In genomic region chr7:21137640-21138039, GRCh38 we compare ENCODE assay signal across 36 cellular contexts.
DNase-seq lines count a peak whose midpoint lies in the region; ATAC-seq, FAIRE-seq and TF ChIP-seq lines count a peak whose summit lies in the region.
"Had no signal": no experiment of that assay in that cellular context is flagged by ENCODE, and none has a peak within 500 bp of the region (broad histone marks: within the 10 kb centered on the region; RNA-seq: fewer than 3 reads in every experiment).

No MANE protein-coding gene starts in this region.

- CTCF ChIA-PET in HepG2 (lab: Yijun Ruan, JAX; ENCODE audit: low intra/inter-chr PET ratio, low total read pairs) (no interaction called here), A549 (lab: Yijun Ruan, JAX) (no interaction called here), K562 (lab: Yijun Ruan, JAX; ENCODE audit: low intra/inter-chr PET ratio) (no interaction called here), T-cell (lab: Charles Lee) (interaction anchor here in 1 of 2 donors (0.6 kb wide), 1 partner anchor 346 kb away, joined by 3 read pairs; no protein-coding TSS in a partner anchor)

- H3K79me2 ChIP-seq in HepG2 (ENCODE audit: insufficient read depth, low read length) (no peaks in the 10 kb centered on the region), K562 (ENCODE audit: control insufficient read depth, insufficient read depth, low read length) (no peaks in the 10 kb centered on the region), osteoblast (ENCODE audit: insufficient read depth, low read length) (no peaks in the 10 kb centered on the region)

- WGBS in HepG2 (ENCODE audit: low lambda C conversion rate): 0% methylated on average over 3 of the region's 3 CpGs
- 54% methylated on average over 3 of the region's 3 CpGs for WGBS in right lobe of liver (ENCODE audit: insufficient coverage, low coverage, low lambda C conversion rate, missing lambda C conversion rate)
- WGBS in A549 (ENCODE audit: missing lambda C conversion rate): 2% methylated on average over 3 of the region's 3 CpGs
- 2% methylated on average over 3 of the region's 3 CpGs for whole genome bisulfite sequencing in K562 (ENCODE audit: insufficient coverage, low coverage, missing lambda C conversion rate)

- FAIRE-seq in HepG2 (lab: Jason Lieb, UNC) (no peak), A549 (lab: Jason Lieb, UNC) (no peak), K562 (lab: Jason Lieb, UNC) (no peak)
- FAIRE-seq: A204.1, D721Med had no signal

- peaks cover 4 to 14% (median 13%) of the 10 kb centered on the region in 3 donors for H3K9me3 Mint-ChIP-seq in T-cell

- H3K9me3 ChIP-seq in HepG2 (ENCODE audit: low read length) (no peaks in the 10 kb centered on the region), right lobe of liver (no peaks in the 10 kb centered on the region), A549 (no peaks in the 10 kb centered on the region; the same call in 2 of the 3 replicates), K562 (replicated peaks; ENCODE audit: control insufficient read depth, insufficient read depth, low read depth, low read length) (no peaks in the 10 kb centered on the region), osteoblast (ENCODE audit: low read depth, low read length) (no peaks in the 10 kb centered on the region)
- H3K9me3 ChIP-seq: BE2C, BLaER1, Caco-2 had no signal

- H3K27me3 ChIP-seq in HepG2 (ENCODE audit: control insufficient read depth in 1 of 2, insufficient read depth in 2 of 2, low read length in 2 of 2) (no peaks in the 10 kb centered on the region), right lobe of liver (no peaks in the 10 kb centered on the region), K562 (ENCODE audit: control insufficient read depth in 2 of 2, insufficient read depth in 2 of 2, low read length in 2 of 2) (no peaks in the 10 kb centered on the region), osteoblast (ENCODE audit: insufficient read depth, low read length) (no peaks in the 10 kb centered on the region)
- H3K27me3 ChIP-seq: BE2C; BLaER1; BLaER1 treated with 17β-estradiol and CSF1 and Interleukin-3, amounts not matched to agents 10 nM and 100 nM had no signal

- no peak overlapping the region for H3K4me3 Mint-ChIP-seq in T-cell
- H3K4me3 Mint-ChIP-seq: B cell; CD14-positive monocyte; CD4-positive, alpha-beta memory T cell; CD4-positive, alpha-beta T cell; CD4-positive, CD25-positive, alpha-beta regulatory T cell; CD8-positive, alpha-beta memory T cell; CD8-positive, alpha-beta T cell had no signal

- ATAC-seq in HepG2: no peak
- ATAC-seq in right lobe of liver: no peak
- ATAC-seq in A549: no peak
- no peak for ATAC-seq in K562
- no peak for ATAC-seq in T-cell (replicated peaks in 1 of 4)
- no peak for ATAC-seq in GM18502 (IDR thresholded peaks at IDR 0.05; ENCODE audit: poor library complexity, unreplicated experiment)
- ATAC-seq: CD8-positive, alpha-beta T cell had no signal

- H3K4me3 ChIP-seq in HepG2 (replicated peaks in 1 of 3; ENCODE audit: insufficient read depth in 1 of 3, low read depth in 2 of 3, low read length in 3 of 3) (no peak overlapping the region), right lobe of liver (no peak overlapping the region), A549 (no peak overlapping the region), K562 (no peak overlapping the region), osteoblast (ENCODE audit: insufficient read depth, low read length) (no peak overlapping the region), foreskin fibroblast (ENCODE audit: low read depth in 1 of 2, low read length in 2 of 2) (no peak overlapping the region)
- H3K4me3 ChIP-seq: BLaER1; BLaER1 treated with 17β-estradiol and CSF1 and Interleukin-3, amounts not matched to agents 10 nM and 100 nM had no signal

- no peaks in the 10 kb centered on the region for H3K4me1 ChIP-seq in HepG2 (ENCODE audit: insufficient read depth, low read length)
- H3K4me1 ChIP-seq in right lobe of liver: no peaks in the 10 kb centered on the region
- no peaks in the 10 kb centered on the region for H3K4me1 ChIP-seq in A549
- H3K4me1 ChIP-seq in K562 (replicated peaks in 1 of 2; ENCODE audit: control insufficient read depth in 2 of 2, insufficient read depth in 2 of 2, low read length in 2 of 2): no peaks in the 10 kb centered on the region
- H3K4me1 ChIP-seq in osteoblast (ENCODE audit: insufficient read depth, low read length): no peaks in the 10 kb centered on the region
- H3K4me1 ChIP-seq: BE2C; BLaER1; BLaER1 treated with 17β-estradiol and CSF1 and Interleukin-3, amounts not matched to agents 10 nM and 100 nM had no signal

- intact Hi-C loops in HepG2 (cut with micrococcal nuclease; ENCODE audit: unreplicated experiment) (no loop called here), right lobe of liver (cut with DNase I) (no loop called here), K562 (cut with micrococcal nuclease) (no loop called here)

- DNase-seq in HepG2 (ENCODE audit: low spot score): no peak
- DNase-seq in right lobe of liver: no peak
- no peak for DNase-seq in A549 (ENCODE audit: low read depth in 1 of 2, low spot score in 1 of 2)
- no peak for DNase-seq in K562 (ENCODE audit: extremely low read depth in 1 of 4, low spot score in 3 of 4)
- DNase-seq in osteoblast (ENCODE audit: insufficient read length, low spot score, missing footprints): peak; percentile 5
- no peak for DNase-seq in T-cell
- DNase-seq in foreskin fibroblast: no peak
- DNase-seq: 8988T; ACHN; AML-193; BE2C; C1 segment of cervical spinal cord; Caco-2; Calu3; CD4-positive, alpha-beta memory T cell; CD4-positive, alpha-beta T cell; CD4-positive, CD25-positive, alpha-beta regulatory T cell; CD8-positive, alpha-beta memory T cell; CD8-positive, alpha-beta T cell; COR-L47; DMS 273 treated with DMSO at 0.1 percent for 48 hours; DMS153; DMS53; DMS79; DMS79 treated with DMSO at 0.1 percent for 48 hours; DND-41; EL had no signal

- in situ Hi-C loops in HepG2 (cut with HindIII; ENCODE audit: extremely low pct_ligation_motif_present, low pct_unique_long_range_greater_than_20kb): no loop called here
- in situ Hi-C loops in K562 (cut with MboI): no loop called here

- H3K27ac ChIP-seq in HepG2 (ENCODE audit: extremely low read length, insufficient read depth, low read length) (no peak overlapping the region), right lobe of liver (no peak overlapping the region), A549 (no peak overlapping the region), K562 (ENCODE audit: extremely low read depth, low read depth, low read length) (no peak overlapping the region), osteoblast (ENCODE audit: low read depth, low read length) (no peak overlapping the region)
- H3K27ac ChIP-seq: 22Rv1; BLaER1; BLaER1 treated with 17β-estradiol and CSF1 and Interleukin-3, amounts not matched to agents 10 nM and 100 nM; C4-2B had no signal

- H3K36me3 Mint-ChIP-seq in T-cell: no peaks in the 10 kb centered on the region
- H3K36me3 Mint-ChIP-seq: CD14-positive monocyte; CD4-positive, alpha-beta memory T cell; CD4-positive, CD25-positive, alpha-beta regulatory T cell; CD8-positive, alpha-beta memory T cell; CD8-positive, alpha-beta T cell had no signal

- TF ChIP-seq RAD21 in HepG2 (CRISPR knock-in tag; IDR thresholded peaks at IDR 0.05) (no peak), A549 (conservative IDR thresholded peaks at IDR 0.05 in 1 of 2, IDR thresholded peaks at IDR 0.05 in 1 of 2) (no peak), K562 (CRISPR knock-in tag; conservative IDR thresholded peaks at IDR 0.05 in 1 of 2, IDR thresholded peaks at IDR 0.05 in 1 of 2) (no peak)

- TF ChIP-seq POLR2A in HepG2 (IDR thresholded peaks at IDR 0.05; ENCODE audit: insufficient read depth in 1 of 2, low read depth in 2 of 2, low read length in 2 of 2): no peak
- TF ChIP-seq POLR2A in right lobe of liver (IDR thresholded peaks at IDR 0.05): no peak
- TF ChIP-seq POLR2A in A549 (IDR thresholded peaks at IDR 0.05; ENCODE audit: low read length): no peak
- no peak for TF ChIP-seq POLR2A in K562 (conservative IDR thresholded peaks at IDR 0.05)

- H3K36me3 ChIP-seq in HepG2 (replicated peaks in 1 of 2; ENCODE audit: control insufficient read depth in 1 of 2, insufficient read depth in 2 of 2, low read length in 2 of 2): no peaks in the 10 kb centered on the region
- no peaks in the 10 kb centered on the region for H3K36me3 ChIP-seq in right lobe of liver
- H3K36me3 ChIP-seq in K562 (ENCODE audit: control insufficient read depth, insufficient read depth, low read length): no peaks in the 10 kb centered on the region
- no peaks in the 10 kb centered on the region for H3K36me3 ChIP-seq in osteoblast (ENCODE audit: insufficient read depth, low read length)
- H3K36me3 ChIP-seq: BE2C; BLaER1; BLaER1 treated with 17β-estradiol and CSF1 and Interleukin-3, amounts not matched to agents 10 nM and 100 nM had no signal

- no peak overlapping the region for H3K4me2 ChIP-seq in HepG2 (ENCODE audit: low read depth, low read length)
- H3K4me2 ChIP-seq in A549: no peak overlapping the region
- H3K4me2 ChIP-seq in K562 (ENCODE audit: insufficient read depth, low read length): no peak overlapping the region
- H3K4me2 ChIP-seq in osteoblast (ENCODE audit: insufficient read depth, low read length): no peak overlapping the region
- H3K4me2 ChIP-seq: BLaER1; BLaER1 treated with 17β-estradiol and CSF1 and Interleukin-3, amounts not matched to agents 10 nM and 100 nM had no signal

- TF ChIP-seq CTCF in HepG2 (CRISPR knock-in tag; IDR thresholded peaks at IDR 0.05): no peak
- TF ChIP-seq CTCF in right lobe of liver (IDR thresholded peaks at IDR 0.05): no peak
- no peak for TF ChIP-seq CTCF in A549 (IDR thresholded peaks at IDR 0.05)
- no peak for TF ChIP-seq CTCF in K562 (IDR thresholded peaks at IDR 0.05 in 2 of 3, conservative IDR thresholded peaks at IDR 0.05 in 1 of 3; ENCODE audit: insufficient read depth in 2 of 3, low read depth in 1 of 3, low read length in 3 of 3)
- TF ChIP-seq CTCF in osteoblast (IDR thresholded peaks at IDR 0.05; ENCODE audit: extremely low read depth, low read depth, low read length): no peak
- TF ChIP-seq CTCF in foreskin fibroblast (IDR thresholded peaks at IDR 0.05; ENCODE audit: low read depth, low read length): no peak

- BruUV-seq in HepG2 (replicated peaks; lab: Mats Ljungman, UMichigan): no TSS peak
- BruUV-seq in K562 (replicated peaks; lab: Mats Ljungman, UMichigan): no TSS peak

- H3K27ac Mint-ChIP-seq in T-cell: no peak overlapping the region
- H3K27ac Mint-ChIP-seq: B cell; CD14-positive monocyte; CD4-positive, alpha-beta memory T cell; CD4-positive, alpha-beta T cell; CD4-positive, CD25-positive, alpha-beta regulatory T cell; CD8-positive, alpha-beta memory T cell; CD8-positive, alpha-beta T cell had no signal

- no peaks in the 10 kb centered on the region for H3K9me1 ChIP-seq in K562 (ENCODE audit: control insufficient read depth, insufficient read depth, low read length)

- POLR2A ChIA-PET in HepG2 (lab: Yijun Ruan, JAX) (no interaction called here), A549 (lab: Yijun Ruan, JAX) (no interaction called here), K562 (lab: Yijun Ruan, JAX) (no interaction called here), T-cell (lab: Charles Lee) (no interaction called here)

- no peaks in the 10 kb centered on the region for H4K20me1 ChIP-seq in HepG2 (ENCODE audit: insufficient read depth, low read length)
- no peaks in the 10 kb centered on the region for H4K20me1 ChIP-seq in K562 (replicated peaks; ENCODE audit: control insufficient read depth, insufficient read depth, low read length)
- H4K20me1 ChIP-seq in osteoblast (ENCODE audit: insufficient read depth, low read length): no peaks in the 10 kb centered on the region
- H4K20me1 ChIP-seq: BLaER1; BLaER1 treated with 17β-estradiol and CSF1 and Interleukin-3, amounts not matched to agents 10 nM and 100 nM had no signal

- TF ChIP-seq EP300 in HepG2 (IDR thresholded peaks at IDR 0.05; ENCODE audit: low read depth in 2 of 2, low read length in 2 of 2) (no peak), HepG2 (CRISPR knock-in tag; IDR thresholded peaks at IDR 0.05; ENCODE audit: borderline replicate concordance) (no peak), A549 (IDR thresholded peaks at IDR 0.05) (no peak), K562 (IDR thresholded peaks at IDR 0.05; ENCODE audit: low read length) (no peak)

- H3K4me1 Mint-ChIP-seq in T-cell: no peaks in the 10 kb centered on the region
- H3K4me1 Mint-ChIP-seq: B cell; CD14-positive monocyte; CD4-positive, alpha-beta memory T cell; CD4-positive, CD25-positive, alpha-beta regulatory T cell; CD8-positive, alpha-beta memory T cell had no signal

- peaks cover under 1 to 9% of the 10 kb centered on the region in 2 donors for H3K27me3 Mint-ChIP-seq in T-cell

- H2AFZ ChIP-seq in HepG2 (ENCODE audit: low read length): no peak overlapping the region
- H2AFZ ChIP-seq in K562 (ENCODE audit: low read depth, low read length): no peak overlapping the region
- no peak overlapping the region for H2AFZ ChIP-seq in osteoblast (ENCODE audit: low read length)

- H3K9ac ChIP-seq in HepG2 (ENCODE audit: insufficient read depth, low read depth, low read length) (no peak overlapping the region), K562 (ENCODE audit: insufficient read depth in 1 of 2, low read depth in 2 of 2, low read length in 2 of 2) (no peak overlapping the region)
- H3K9ac ChIP-seq: BLaER1; BLaER1 treated with 17β-estradiol and CSF1 and Interleukin-3, amounts not matched to agents 10 nM and 100 nM had no signal

Comparison
In these comparisons a context has a peak if more than half of its experiments do, and no peak if none do; other contexts are left out.
1. Of the 241 proteins assayed by ChIP-seq in both HepG2 and K562: peak only in HepG2: MAFF; only in K562: none; in both: none; in neither: 239; mixed calls (peak in some experiments, not most) for 1.